In genomic region chr17:76268015-76268749, GRCh38 we compare ENCODE assay signal across 1 cellular context.
TF ChIP-seq lines count a peak whose summit lies in the region.

No MANE protein-coding gene starts in this region.

TF ChIP-seq in K562, 482 proteins besides CTCF, POLR2A, EP300 and RAD21 (continued from another document and continues in another):
- no peak for TF ChIP-seq ARID3B (CRISPR knock-in tag; IDR thresholded peaks at IDR 0.05; ENCODE audit: borderline replicate concordance)
- no peak for TF ChIP-seq IRF9 (tag; IDR thresholded peaks at IDR 0.05)
- no peak for TF ChIP-seq GATAD2B (IDR thresholded peaks at IDR 0.05; ENCODE audit: borderline replicate concordance)
- no peak for TF ChIP-seq RFX5 (IDR thresholded peaks at IDR 0.05; ENCODE audit: low read depth, low read length)
- no peak for TF ChIP-seq PTTG1 (tag; IDR thresholded peaks at IDR 0.05; ENCODE audit: low read depth)
- no peak; the same call in 1 of the 2 replicates for TF ChIP-seq PHF8 (IDR thresholded peaks at IDR 0.05; ENCODE audit: borderline replicate concordance, low read length)
- TF ChIP-seq POU5F1 (IDR thresholded peaks at IDR 0.05; ENCODE audit: borderline replicate concordance, low read depth, low read length, partially characterized antibody) = no peak
- TF ChIP-seq ZBTB12 (CRISPR knock-in tag; IDR thresholded peaks at IDR 0.05) = no peak
- no peak for TF ChIP-seq SMC3 (conservative IDR thresholded peaks at IDR 0.05; ENCODE audit: insufficient read depth, low read depth, low read length)
- no peak for TF ChIP-seq ASH1L (IDR thresholded peaks at IDR 0.05; ENCODE audit: borderline replicate concordance, low read depth, partially characterized antibody)
- no peak for TF ChIP-seq RHOXF2B (CRISPR knock-in tag; conservative IDR thresholded peaks at IDR 0.05)
- no peak for TF ChIP-seq ZNF644 (tag; IDR thresholded peaks at IDR 0.05; ENCODE audit: low read depth)
- TF ChIP-seq SMARCE1 (IDR thresholded peaks at IDR 0.05) = no peak
- TF ChIP-seq MEF2D (tag; conservative IDR thresholded peaks at IDR 0.05; ENCODE audit: low read depth) = no peak
- no peak for TF ChIP-seq FOXP1 (CRISPR knock-in tag; IDR thresholded peaks at IDR 0.05)
- no peak for TF ChIP-seq AFF4 (CRISPR knock-in tag; IDR thresholded peaks at IDR 0.05)
- no peak for TF ChIP-seq GTF2B (IDR thresholded peaks at IDR 0.05; ENCODE audit: extremely low read depth, insufficient read length)
- peak; percentile 70 for TF ChIP-seq TAF1 (IDR thresholded peaks at IDR 0.05; ENCODE audit: control insufficient read depth, extremely low read depth, insufficient read depth, low read length, severe bottlenecking)
- no peak for TF ChIP-seq KAT8 (IDR thresholded peaks at IDR 0.05; ENCODE audit: low read depth)
- TF ChIP-seq THAP7 (CRISPR knock-in tag; IDR thresholded peaks at IDR 0.05) = no peak
- TF ChIP-seq NR2F6 (CRISPR knock-in tag; IDR thresholded peaks at IDR 0.05) = no peak
- no peak for TF ChIP-seq SREBF1 (IDR thresholded peaks at IDR 0.05; ENCODE audit: borderline replicate concordance, low read depth, low read length)
- TF ChIP-seq NFXL1 (CRISPR knock-in tag; IDR thresholded peaks at IDR 0.05) = peak; percentile 20; the same call in 1 of the 2 replicates
- no peak for TF ChIP-seq HNRNPL (IDR thresholded peaks at IDR 0.05; ENCODE audit: low read depth, low read length)
- TF ChIP-seq HBP1 (CRISPR knock-in tag; IDR thresholded peaks at IDR 0.05) = no peak
- peak; percentile 83 for TF ChIP-seq POLR2AphosphoS5 (IDR thresholded peaks at IDR 0.05; ENCODE audit: control insufficient read depth, insufficient read depth, low read depth, low read length)
- no peak for TF ChIP-seq CREB5 (CRISPR knock-in tag; IDR thresholded peaks at IDR 0.05)
- TF ChIP-seq TAF9B (IDR thresholded peaks at IDR 0.05; ENCODE audit: partially characterized antibody) = no peak
- no peak for TF ChIP-seq NCOA2 (IDR thresholded peaks at IDR 0.05; ENCODE audit: partially characterized antibody in 2 of 2)
- TF ChIP-seq ZZZ3 (IDR thresholded peaks at IDR 0.05) = no peak
- TF ChIP-seq MTA2 (IDR thresholded peaks at IDR 0.05; ENCODE audit: low read depth) = no peak
- peak; percentile 70 for TF ChIP-seq CREM (IDR thresholded peaks at IDR 0.05; ENCODE audit: low read depth)
- TF ChIP-seq SIRT6 (IDR thresholded peaks at IDR 0.05; ENCODE audit: low read depth, low read length) = no peak
- peak; percentile 10 for TF ChIP-seq PHF20 (IDR thresholded peaks at IDR 0.05; ENCODE audit: partially characterized antibody)
- TF ChIP-seq NFE2 (IDR thresholded peaks at IDR 0.05; ENCODE audit: low read depth) = no peak
- no peak for TF ChIP-seq PURB (CRISPR knock-in tag; IDR thresholded peaks at IDR 0.05; ENCODE audit: low read depth)
- no peak for TF ChIP-seq PRMT5 (CRISPR knock-in tag; IDR thresholded peaks at IDR 0.05)
- no peak for TF ChIP-seq ZNF408 (CRISPR knock-in tag; IDR thresholded peaks at IDR 0.05; ENCODE audit: low read depth)
- TF ChIP-seq JUNB (CRISPR knock-in tag; conservative IDR thresholded peaks at IDR 0.05) = no peak
- TF ChIP-seq RFX1 (IDR thresholded peaks at IDR 0.05) = no peak
- no peak for TF ChIP-seq ZNF124 (CRISPR knock-in tag; IDR thresholded peaks at IDR 0.05)
- TF ChIP-seq ATF7 (IDR thresholded peaks at IDR 0.05) = no peak
- TF ChIP-seq CEBPG (CRISPR knock-in tag; IDR thresholded peaks at IDR 0.05) = peak; percentile 94
- TF ChIP-seq CEBPG (tag; conservative IDR thresholded peaks at IDR 0.05 in 1 of 2, IDR thresholded peaks at IDR 0.05 in 1 of 2) = peak; percentile 89 to 92
- peak; percentile 55; the same call in 1 of the 2 replicates for TF ChIP-seq EGR1 (conservative IDR thresholded peaks at IDR 0.05)
- TF ChIP-seq ZNF740 (CRISPR knock-in tag; IDR thresholded peaks at IDR 0.05) = peak; percentile 92
- TF ChIP-seq ZNF740 (tag; IDR thresholded peaks at IDR 0.05) = peak in 1 of 2 experiments; percentile 90; a peak in 2 of 4 replicates
- TF ChIP-seq HCFC1 (IDR thresholded peaks at IDR 0.05; ENCODE audit: low read depth, low read length) = no peak
- TF ChIP-seq ZNF75A (CRISPR knock-in tag; IDR thresholded peaks at IDR 0.05) = no peak
- TF ChIP-seq ILK (tag; IDR thresholded peaks at IDR 0.05; ENCODE audit: borderline replicate concordance, low read depth) = 0 out of 2 replicates have a peak, but pooled peaks have one; percentile 5
- TF ChIP-seq LARP7 (IDR thresholded peaks at IDR 0.05) = no peak
- TF ChIP-seq TBP (optimal IDR thresholded peaks at IDR 0.05; ENCODE audit: low read depth, low read length) = no peak
- no peak for TF ChIP-seq SNAPC5 (CRISPR knock-in tag; IDR thresholded peaks at IDR 0.05)
- TF ChIP-seq ZNF398 (CRISPR knock-in tag; IDR thresholded peaks at IDR 0.05) = no peak
- TF ChIP-seq KAT2B (IDR thresholded peaks at IDR 0.05; ENCODE audit: low read depth, low read length) = no peak
- TF ChIP-seq ZNF584 (CRISPR knock-in tag; IDR thresholded peaks at IDR 0.05; ENCODE audit: low read depth) = peak; percentile 52; the same call in 1 of the 2 replicates
- TF ChIP-seq ZNF444 (CRISPR knock-in tag; IDR thresholded peaks at IDR 0.05) = no peak
- TF ChIP-seq ZNF41 (CRISPR knock-in tag; conservative IDR thresholded peaks at IDR 0.05) = no peak
- TF ChIP-seq CCAR2 (IDR thresholded peaks at IDR 0.05; ENCODE audit: low read depth, low read length) = no peak
- no peak for TF ChIP-seq ZBTB8A (IDR thresholded peaks at IDR 0.05; ENCODE audit: partially characterized antibody)
- TF ChIP-seq CCNT2 (IDR thresholded peaks at IDR 0.05; ENCODE audit: borderline replicate concordance, extremely low read depth, insufficient read length, low read depth, low read length) = no peak
- TF ChIP-seq PTRF (tag; IDR thresholded peaks at IDR 0.05) = no peak
